Comparison of ENCODE assay signal across 28 cellular contexts in the genomic region with DNA sequence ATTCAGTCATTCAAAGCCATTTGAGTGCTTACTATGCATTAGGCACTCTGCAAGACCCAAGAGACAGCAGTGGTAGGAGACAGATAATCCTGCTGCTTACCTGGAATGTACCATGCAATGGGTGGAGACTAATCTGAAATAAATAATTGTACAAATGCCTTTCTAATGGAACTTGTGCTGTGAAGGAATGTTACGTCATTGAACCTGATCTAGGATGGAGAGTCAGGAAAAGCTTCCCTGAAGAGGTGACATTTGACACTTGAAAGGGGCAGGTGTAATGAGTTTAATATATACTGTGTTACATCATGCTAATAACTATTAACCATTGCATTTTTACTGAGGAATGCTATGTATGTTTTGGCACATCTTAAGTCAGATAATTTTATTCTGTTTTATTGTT.
"Had no signal": no experiment of that assay in that cellular context is flagged by ENCODE, and none has a peak within 500 bp of the region (broad histone marks: within the 10 kb centered on the region; RNA-seq: fewer than 3 reads in every experiment).

No MANE protein-coding gene starts in this region.

- DNase-seq: activated B cell treated with CpG ODN at 0.5 μM for 24 hours; activated CD4-positive, alpha-beta memory T cell treated with anti-CD3 and anti-CD28 coated beads for 36 hours; activated CD4-positive, alpha-beta T cell treated with anti-CD3 and anti-CD28 coated beads, Interleukin-2, amount 10 ng/mL, durations not matched to agents 24 days and 14 days; activated CD8-positive, alpha-beta memory T cell treated with anti-CD3 and anti-CD28 coated beads, Interleukin-2, amount 10 ng/mL, durations not matched to agents 7 days and 5 days; activated CD8-positive, alpha-beta memory T cell treated with anti-CD3 and anti-CD28 coated beads, Interleukin-2, amount 50 U/mL, for 4 hours; activated CD8-positive, alpha-beta T cell treated with anti-CD3 and anti-CD28 coated beads, Interleukin-2, amount 10 ng/mL, durations not matched to agents 7 days and 5 days; activated effector memory CD4-positive, alpha-beta T cell treated with anti-CD3 and anti-CD28 coated beads, Interleukin-2, amount 50 U/mL, for 16 hours; activated naive CD4-positive, alpha-beta T cell treated with anti-CD3 and anti-CD28 coated beads, Interleukin-2, amount 10 ng/mL, durations not matched to agents 7 days and 5 days; activated naive CD8-positive, alpha-beta T cell treated with anti-CD3 and anti-CD28 coated beads, Interleukin-2, amount 10 ng/mL, durations not matched to agents 7 days and 5 days; activated T-cell treated with anti-CD3 and anti-CD28 coated beads, Interleukin-2, amount 50 U/mL, for 1 hour; activated T-cell treated with anti-CD3 and anti-CD28 coated beads, Interleukin-2, amount 50 U/mL, for 48 hours; central memory CD4-positive, alpha-beta T cell; cerebellar nuclear complex; colonic mucosa; effector CD8-positive, alpha-beta T cell; esophagus squamous epithelium; foreskin melanocyte; head of caudate nucleus; T-helper 17 cell; T1000; WERI-Rb-1 had no signal

- H3K27ac Mint-ChIP-seq: activated B cell treated with CpG ODN at 0.5 μM for 24 hours; activated CD4-positive, alpha-beta memory T cell treated with anti-CD3 and anti-CD28 coated beads for 36 hours; activated CD4-positive, alpha-beta T cell treated with anti-CD3 and anti-CD28 coated beads, Interleukin-2, amount 10 ng/mL, durations not matched to agents 24 days and 14 days; activated CD8-positive, alpha-beta memory T cell treated with anti-CD3 and anti-CD28 coated beads, Interleukin-2, amount 10 ng/mL, durations not matched to agents 7 days and 5 days; activated CD8-positive, alpha-beta T cell treated with anti-CD3 and anti-CD28 coated beads, Interleukin-2, amount 10 ng/mL, durations not matched to agents 7 days and 5 days; activated naive CD4-positive, alpha-beta T cell treated with anti-CD3 and anti-CD28 coated beads, Interleukin-2, amount 10 ng/mL, durations not matched to agents 7 days and 5 days; activated naive CD4-positive, alpha-beta T cell treated with anti-CD3 and anti-CD28 coated beads, Interleukin-2, amount 50 U/mL, for 72 hours; activated naive CD8-positive, alpha-beta T cell treated with anti-CD3 and anti-CD28 coated beads, Interleukin-2, amount 10 ng/mL, durations not matched to agents 7 days and 5 days; activated T-helper 1 cell treated with anti-CD3 and anti-CD28 coated beads, Interleukin-12 subunit alpha, Interleukin-12 subunit beta, Interleukin-2, Interleukin-4 antibody, amounts not matched to agents 30 ng/mL and 10 ng/mL and 1 ng/mL, durations not matched to agents 14 hours and 24 hours and 36 hours; activated T-helper 2 cell treated with anti-CD3 and anti-CD28 coated beads, Interferon-gamma antibody, Interleukin-2, Interleukin-4, amounts not matched to agents 10 μg/mL and 5 μg/mL and 100 μg/mL, durations not matched to agents 14 hours and 24 hours and 36 hours; brain; T-helper 17 cell; T-helper 2 cell treated with Interferon-gamma antibody and Interleukin-4, amounts not matched to agents 5 μg/mL and 100 μg/mL, for 36 hours had no signal

- H3K4me1 Mint-ChIP-seq: activated CD4-positive, alpha-beta T cell treated with anti-CD3 and anti-CD28 coated beads, Interleukin-2, amount 10 ng/mL, durations not matched to agents 24 days and 14 days; activated CD8-positive, alpha-beta memory T cell treated with anti-CD3 and anti-CD28 coated beads, Interleukin-2, amount 10 ng/mL, durations not matched to agents 7 days and 5 days; activated naive CD4-positive, alpha-beta T cell treated with anti-CD3 and anti-CD28 coated beads, Interleukin-2, amount 10 ng/mL, durations not matched to agents 7 days and 5 days; activated naive CD8-positive, alpha-beta T cell treated with anti-CD3 and anti-CD28 coated beads, Interleukin-2, amount 10 ng/mL, durations not matched to agents 7 days and 5 days; T-helper 17 cell had no signal

- ATAC-seq: activated CD4-positive, CD25-positive, alpha-beta regulatory T cell treated with anti-CD3 and anti-CD28 coated beads, Interleukin-2, amount 50 U/mL, for 24 hours; activated CD8-positive, alpha-beta memory T cell treated with anti-CD3 and anti-CD28 coated beads, Interleukin-2, amount 10 ng/mL, durations not matched to agents 7 days and 5 days; activated CD8-positive, alpha-beta T cell treated with anti-CD3 and anti-CD28 coated beads, Interleukin-2, amount 10 ng/mL, durations not matched to agents 7 days and 5 days; activated naive CD4-positive, alpha-beta T cell treated with anti-CD3 and anti-CD28 coated beads, Interleukin-2, amount 50 U/mL, for 72 hours; gastroesophageal sphincter; T-helper 17 cell had no signal

- H3K36me3 Mint-ChIP-seq: activated CD4-positive, alpha-beta memory T cell treated with anti-CD3 and anti-CD28 coated beads for 36 hours; activated CD8-positive, alpha-beta memory T cell treated with anti-CD3 and anti-CD28 coated beads, Interleukin-2, amount 10 ng/mL, durations not matched to agents 7 days and 5 days; activated naive CD4-positive, alpha-beta T cell treated with anti-CD3 and anti-CD28 coated beads, Interleukin-2, amount 10 ng/mL, durations not matched to agents 7 days and 5 days; activated naive CD4-positive, alpha-beta T cell treated with anti-CD3 and anti-CD28 coated beads, Interleukin-2, amount 50 U/mL, for 72 hours; activated naive CD8-positive, alpha-beta T cell treated with anti-CD3 and anti-CD28 coated beads, Interleukin-2, amount 10 ng/mL, durations not matched to agents 7 days and 5 days; brain had no signal

- H3K27me3 Mint-ChIP-seq: activated CD4-positive, alpha-beta memory T cell treated with anti-CD3 and anti-CD28 coated beads for 36 hours; activated CD4-positive, alpha-beta T cell treated with anti-CD3 and anti-CD28 coated beads, Interleukin-2, amount 10 ng/mL, durations not matched to agents 24 days and 14 days; activated CD8-positive, alpha-beta memory T cell treated with anti-CD3 and anti-CD28 coated beads, Interleukin-2, amount 10 ng/mL, durations not matched to agents 7 days and 5 days; activated naive CD4-positive, alpha-beta T cell treated with anti-CD3 and anti-CD28 coated beads, Interleukin-2, amount 10 ng/mL, durations not matched to agents 7 days and 5 days; activated naive CD8-positive, alpha-beta T cell treated with anti-CD3 and anti-CD28 coated beads, Interleukin-2, amount 10 ng/mL, durations not matched to agents 7 days and 5 days; T-helper 17 cell had no signal

- H3K4me3 Mint-ChIP-seq: activated B cell treated with CpG ODN at 0.5 μM for 24 hours; activated CD4-positive, alpha-beta memory T cell treated with anti-CD3 and anti-CD28 coated beads for 36 hours; activated CD4-positive, alpha-beta T cell treated with anti-CD3 and anti-CD28 coated beads, Interleukin-2, amount 10 ng/mL, durations not matched to agents 24 days and 14 days; activated CD8-positive, alpha-beta memory T cell treated with anti-CD3 and anti-CD28 coated beads, Interleukin-2, amount 10 ng/mL, durations not matched to agents 7 days and 5 days; activated CD8-positive, alpha-beta T cell treated with anti-CD3 and anti-CD28 coated beads, Interleukin-2, amount 10 ng/mL, durations not matched to agents 7 days and 5 days; activated naive CD4-positive, alpha-beta T cell treated with anti-CD3 and anti-CD28 coated beads, Interleukin-2, amount 10 ng/mL, durations not matched to agents 7 days and 5 days; activated naive CD8-positive, alpha-beta T cell treated with anti-CD3 and anti-CD28 coated beads, Interleukin-2, amount 10 ng/mL, durations not matched to agents 7 days and 5 days; activated T-helper 1 cell treated with anti-CD3 and anti-CD28 coated beads, Interleukin-12 subunit alpha, Interleukin-12 subunit beta, Interleukin-2, Interleukin-4 antibody, amounts not matched to agents 30 ng/mL and 10 ng/mL and 1 ng/mL, durations not matched to agents 14 hours and 24 hours and 36 hours; brain; T-helper 17 cell; T-helper 2 cell treated with Interferon-gamma antibody and Interleukin-4, amounts not matched to agents 5 μg/mL and 100 μg/mL, for 36 hours had no signal

- H3K9me3 Mint-ChIP-seq: activated B cell treated with CpG ODN at 0.5 μM for 24 hours; activated naive CD4-positive, alpha-beta T cell treated with anti-CD3 and anti-CD28 coated beads, Interleukin-2, amount 50 U/mL, for 72 hours; activated T-helper 1 cell treated with anti-CD3 and anti-CD28 coated beads, Interleukin-12 subunit alpha, Interleukin-12 subunit beta, Interleukin-2, Interleukin-4 antibody, amounts not matched to agents 30 ng/mL and 10 ng/mL and 1 ng/mL, durations not matched to agents 14 hours and 24 hours and 36 hours; brain had no signal
